Comparison of ENCODE assay signal across 19 cellular contexts in genomic region chr7:126760914-126761577, GRCh38.
"Had no signal": no experiment of that assay in that cellular context is flagged by ENCODE, and none has a peak within 500 bp of the region (broad histone marks: within the 10 kb centered on the region; RNA-seq: fewer than 3 reads in every experiment).

No MANE protein-coding gene starts in this region.

- H3K27me3 ChIP-seq: hepatocyte, neutrophil, right lobe of liver, suprapubic skin, thyroid gland, uterus had no signal

- H3K4me1 ChIP-seq: psoas muscle, right lobe of liver, suprapubic skin, thyroid gland, uterus had no signal

- H2AFZ ChIP-seq: hepatocyte had no signal

- DNase-seq: effector CD4-positive, alpha-beta T cell; foreskin melanocyte; head of caudate nucleus; kidney glomerular epithelial cell; mesendoderm; naive thymus-derived CD4-positive, alpha-beta T cell; nephron progenitor cell; psoas muscle; retina; right lobe of liver; stimulated activated CD4-positive, alpha-beta T cell treated with anti-CD3 and anti-CD28 coated beads, Interleukin-4, amount 100 ng/mL, for 1 hour; stimulated activated CD8-positive, alpha-beta memory T cell treated with anti-CD3 and anti-CD28 coated beads, Interleukin-4, amount 100 ng/mL, for 48 hours; stimulated activated naive CD8-positive, alpha-beta T cell treated with anti-CD3 and anti-CD28 coated beads, Interleukin-15, Interleukin-2, amounts not matched to agents 100 U/mL and 50 U/mL, for 24 hours; thyroid gland; uterus had no signal

- H3K4me3 ChIP-seq: hepatocyte, psoas muscle, right lobe of liver, suprapubic skin, thyroid gland, uterus had no signal

- H3K4me2 ChIP-seq: hepatocyte had no signal

- H3K27ac ChIP-seq: hepatocyte, neutrophil, psoas muscle, right lobe of liver, suprapubic skin, thyroid gland, uterus had no signal

- H3K79me2 ChIP-seq: hepatocyte had no signal

- ATAC-seq: naive thymus-derived CD4-positive, alpha-beta T cell; psoas muscle; right lobe of liver; stimulated activated effector memory CD8-positive, alpha-beta T cell treated with anti-CD3 and anti-CD28 coated beads, Interleukin-12 subunit alpha, Interleukin-12 subunit beta, amount 100 ng/mL, for 72 hours; stimulated activated naive CD8-positive, alpha-beta T cell treated with anti-CD3 and anti-CD28 coated beads, Interleukin-15, Interleukin-2, amounts not matched to agents 100 U/mL and 50 U/mL, for 24 hours had no signal

- H3K9me3 ChIP-seq: neutrophil, psoas muscle, right lobe of liver, suprapubic skin, thyroid gland, uterus had no signal

- H3K36me3 ChIP-seq: neutrophil, right lobe of liver, suprapubic skin, thyroid gland, uterus had no signal
